Comparison of ENCODE assay signal across 23 cellular contexts in the genomic region with DNA sequence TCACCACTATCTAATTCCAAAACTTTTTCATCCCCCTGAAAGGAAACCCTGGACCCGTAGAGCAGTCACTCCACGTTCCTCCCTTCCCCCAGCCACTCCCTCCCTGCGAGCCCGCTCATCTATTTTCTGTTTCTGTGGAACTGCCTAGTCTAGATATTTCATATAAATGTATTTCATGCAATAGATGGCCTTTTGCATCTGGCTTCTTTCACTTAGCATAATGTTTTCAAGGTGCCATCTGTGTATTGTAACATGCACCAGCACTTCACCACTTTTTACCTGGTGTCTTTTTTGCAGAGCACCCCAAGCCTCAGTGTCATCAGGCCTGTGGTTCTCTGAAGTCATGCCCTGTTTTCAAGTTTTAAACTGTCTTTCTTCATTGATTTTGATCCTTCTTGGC. TPM values are rescaled to one million over a fixed set of nuclear protein-coding genes. Genes with fewer than 3 reads are reported as not detected.
DNase-seq lines count a peak whose midpoint lies in the region; ATAC-seq and TF ChIP-seq lines count a peak whose summit lies in the region.
"Had no signal": no experiment of that assay in that cellular context is flagged by ENCODE, and none has a peak within 500 bp of the region (broad histone marks: within the 10 kb centered on the region; RNA-seq: fewer than 3 reads in every experiment).

No MANE protein-coding gene starts in this region.

- H3K27ac Mint-ChIP-seq in type B pancreatic cell (no peak overlapping the region), natural killer cell (no peak overlapping the region)
- H3K27ac Mint-ChIP-seq: activated CD8-positive, alpha-beta memory T cell treated with anti-CD3 and anti-CD28 coated beads, Interleukin-2, amount 10 ng/mL, durations not matched to agents 7 days and 5 days; activated naive CD8-positive, alpha-beta T cell treated with anti-CD3 and anti-CD28 coated beads for 36 hours had no signal

- H3K9me3 ChIP-seq in gastroesophageal sphincter, result no peaks in the 10 kb centered on the region
- H3K9me3 ChIP-seq in mesodermal cell (ENCODE audit: control insufficient read depth, low read length), result peaks cover 13% of the 10 kb centered on the region
- H3K9me3 ChIP-seq: colonic mucosa, right atrium auricular region had no signal

- 25 to 55% methylated on average over 4 of the region's 4 CpGs for WGBS in gastroesophageal sphincter (ENCODE audit: low coverage in 1 of 2), 2 donors
- WGBS in mesodermal cell (ENCODE audit: insufficient coverage in 2 of 2), 2 experiments, result 43% methylated on average over 1 of the region's 4 CpGs; no CpG with 5 or more reads in 1 of the 2 experiments

- TF ChIP-seq CTCF in gastroesophageal sphincter (IDR thresholded peaks at IDR 0.05) (no peak), type B pancreatic cell (conservative IDR thresholded peaks at IDR 0.05) (no peak), natural killer cell (IDR thresholded peaks at IDR 0.05) (no peak)

- peaks cover 4 to 76% (median 12%) of the 10 kb centered on the region in 3 donors for H3K4me1 ChIP-seq in gastroesophageal sphincter
- peaks cover 55% of the 10 kb centered on the region for H3K4me1 ChIP-seq in mesodermal cell (ENCODE audit: control insufficient read depth, insufficient read depth, low read length, poor library complexity, severe bottlenecking)
- H3K4me1 ChIP-seq: BLaER1 had no signal

- H3K27me3 ChIP-seq in gastroesophageal sphincter, result no peaks in the 10 kb centered on the region
- H3K27me3 ChIP-seq: BLaER1, colonic mucosa, right atrium auricular region had no signal

- no peak for TF ChIP-seq EP300 in gastroesophageal sphincter (IDR thresholded peaks at IDR 0.05)

- intact Hi-C loops in natural killer cell (cut with micrococcal nuclease), result no loop called here

- H3K9me3 Mint-ChIP-seq in type B pancreatic cell (peaks cover 5% of the 10 kb centered on the region), natural killer cell (no peaks in the 10 kb centered on the region)
- H3K9me3 Mint-ChIP-seq: activated naive CD8-positive, alpha-beta T cell treated with anti-CD3 and anti-CD28 coated beads for 36 hours; activated T-cell treated with anti-CD3 and anti-CD28 coated beads, Interleukin-2, amount 50 U/mL, for 4 hours had no signal

- H3K27ac ChIP-seq in gastroesophageal sphincter (peak overlapping the region; percentile 72 to 83 (median 81)), mesodermal cell (ENCODE audit: low read depth, low read length, severe bottlenecking) (peak overlapping the region; percentile 67)
- H3K27ac ChIP-seq: BLaER1, colonic mucosa had no signal

- peak overlapping the region; percentile 2 for H3K4me3 Mint-ChIP-seq in type B pancreatic cell
- H3K4me3 Mint-ChIP-seq in natural killer cell, result no peak overlapping the region
- H3K4me3 Mint-ChIP-seq: activated CD8-positive, alpha-beta memory T cell treated with anti-CD3 and anti-CD28 coated beads, Interleukin-2, amount 10 ng/mL, durations not matched to agents 7 days and 5 days; activated naive CD8-positive, alpha-beta T cell treated with anti-CD3 and anti-CD28 coated beads for 36 hours; activated T-cell treated with anti-CD3 and anti-CD28 coated beads, Interleukin-2, amount 50 U/mL, for 4 hours had no signal

- no peak for TF ChIP-seq POLR2A in gastroesophageal sphincter (IDR thresholded peaks at IDR 0.05)

- H3K36me3 ChIP-seq in gastroesophageal sphincter, result no peaks in the 10 kb centered on the region
- peaks cover 14% of the 10 kb centered on the region for H3K36me3 ChIP-seq in mesodermal cell (ENCODE audit: control insufficient read depth, insufficient read depth, low read length)
- H3K36me3 ChIP-seq: BLaER1, colonic mucosa, right atrium auricular region had no signal

- ATAC-seq in gastroesophageal sphincter (no peak), natural killer cell (no peak)
- ATAC-seq: activated CD8-positive, alpha-beta memory T cell treated with anti-CD3 and anti-CD28 coated beads, Interleukin-2, amount 10 ng/mL, durations not matched to agents 7 days and 5 days; activated T-cell treated with anti-CD3 and anti-CD28 coated beads, Interleukin-2, amount 50 U/mL, for 4 hours; left cardiac atrium; stimulated activated naive CD8-positive, alpha-beta T cell treated with anti-CD3 and anti-CD28 coated beads, Interleukin-15, Interleukin-2, amounts not matched to agents 100 U/mL and 50 U/mL, for 24 hours had no signal

- peaks cover 8% of the 10 kb centered on the region for H3K36me3 Mint-ChIP-seq in type B pancreatic cell
- H3K36me3 Mint-ChIP-seq in natural killer cell, result no peaks in the 10 kb centered on the region
- H3K36me3 Mint-ChIP-seq: activated CD8-positive, alpha-beta memory T cell treated with anti-CD3 and anti-CD28 coated beads, Interleukin-2, amount 10 ng/mL, durations not matched to agents 7 days and 5 days; activated naive CD8-positive, alpha-beta T cell treated with anti-CD3 and anti-CD28 coated beads for 36 hours had no signal

- H3K27me3 Mint-ChIP-seq in type B pancreatic cell (no peaks in the 10 kb centered on the region), natural killer cell (ENCODE audit: low read depth in 2 of 2) (peaks cover 0 to 6% of the 10 kb centered on the region in 2 donors)
- H3K27me3 Mint-ChIP-seq: activated naive CD8-positive, alpha-beta T cell treated with anti-CD3 and anti-CD28 coated beads for 36 hours had no signal

- peak; percentile 54 for DNase-seq in RPMI8226
- no peak for DNase-seq in type B pancreatic cell (ENCODE audit: extremely low spot score, unreplicated experiment)
- no peak for DNase-seq in NOMO-1 (lab: John Stamatoyannopoulos, UW; ENCODE audit: unreplicated experiment in 2 of 2)
- no peak for DNase-seq in natural killer cell
- DNase-seq in NCI-H345 treated with DMSO at 0.1 percent for 48 hours (lab: John Stamatoyannopoulos, UW; ENCODE audit: unreplicated experiment), result no peak
- DNase-seq: activated CD4-positive, CD25-positive, alpha-beta regulatory T cell; activated CD8-positive, alpha-beta memory T cell treated with anti-CD3 and anti-CD28 coated beads, Interleukin-2, amount 10 ng/mL, durations not matched to agents 7 days and 5 days; activated gamma-delta T cell; activated naive CD8-positive, alpha-beta T cell treated with anti-CD3 and anti-CD28 coated beads for 36 hours; activated T-cell treated with anti-CD3 and anti-CD28 coated beads, Interleukin-2, amount 50 U/mL, for 4 hours; colonic mucosa; effector CD8-positive, alpha-beta T cell; erythroblast; glutamatergic neuron; left cardiac atrium; NCI-H1694; stimulated activated CD4-positive, alpha-beta T cell treated with anti-CD3 and anti-CD28 coated beads, Interleukin-1b, Interleukin-23, amount 100 ng/mL, for 48 hours; stimulated activated naive CD8-positive, alpha-beta T cell treated with anti-CD3 and anti-CD28 coated beads, Interleukin-15, Interleukin-2, amounts not matched to agents 100 U/mL and 50 U/mL, for 24 hours had no signal

- H3K4me1 Mint-ChIP-seq in type B pancreatic cell (ENCODE audit: unreplicated experiment) (peaks cover 40% of the 10 kb centered on the region), natural killer cell (no peaks in the 10 kb centered on the region)
- H3K4me1 Mint-ChIP-seq: activated CD8-positive, alpha-beta memory T cell treated with anti-CD3 and anti-CD28 coated beads, Interleukin-2, amount 10 ng/mL, durations not matched to agents 7 days and 5 days; activated naive CD8-positive, alpha-beta T cell treated with anti-CD3 and anti-CD28 coated beads for 36 hours had no signal

- H3K4me3 ChIP-seq in gastroesophageal sphincter (no peak overlapping the region), mesodermal cell (ENCODE audit: extremely low read depth, insufficient read depth, low read length, poor library complexity, severe bottlenecking) (no peak overlapping the region)
- H3K4me3 ChIP-seq: BLaER1, colonic mucosa, right atrium auricular region had no signal

RNA-seq across cellular contexts. Expression of gene CGNL1, which starts 10.7 kb away (rescaled TPM):
- total RNA-seq in gastroesophageal sphincter (10 to 100 TPM in 3 of 4 donors, 1 to 10 TPM in 1; 8.5 to 36.4 (median 16.7) TPM), type B pancreatic cell (ENCODE audit: low replicate concordance) (11.8 and 16.9 TPM in 2 replicates), natural killer cell (not detected)
- polyA plus RNA-seq in mesodermal cell (2013, experiment 1 of 2), result 47.6 TPM
- polyA plus RNA-seq in mesodermal cell (2013, experiment 2 of 2), result 45.8 TPM
- total RNA-seq: activated CD8-positive, alpha-beta memory T cell treated with anti-CD3 and anti-CD28 coated beads, Interleukin-2, amount 10 ng/mL, durations not matched to agents 7 days and 5 days; activated naive CD8-positive, alpha-beta T cell treated with anti-CD3 and anti-CD28 coated beads for 36 hours; T-helper 1 cell treated with Interleukin-12 subunit alpha and Interleukin-12 subunit beta and Interleukin-4 antibody, amounts not matched to agents 30 ng/mL and 1 ng/mL, for 36 hours had no signal

Comparison
In these comparisons a context has a peak if more than half of its experiments do, and no peak if none do; other contexts are left out.
1. RNA of gene CGNL1, which starts 10.7 kb away (total RNA-seq): 8.5 to 36.4 TPM in gastroesophageal sphincter and 11.8 to 16.9 TPM in type B pancreatic cell; not detected in natural killer cell; every median in the first group is over 4 times any median in the second.